In genomic region chr20:31565699-31566331, GRCh38 we compare ENCODE assay signal across 1 cellular context.
TF ChIP-seq lines count a peak whose summit lies in the region.

No MANE protein-coding gene starts in this region.

TF ChIP-seq in endothelial cell of umbilical vein, 7 proteins besides CTCF, POLR2A, EP300 and RAD21 (continued from another document):
- TF ChIP-seq JUN (IDR thresholded peaks at IDR 0.05; ENCODE audit: borderline replicate concordance, insufficient read depth, insufficient read length, low read depth) = no peak
- TF ChIP-seq EZH2 (IDR thresholded peaks at IDR 0.05; ENCODE audit: borderline replicate concordance, low read depth, low read length, severe bottlenecking) = no peak
- no peak for TF ChIP-seq FOS (IDR thresholded peaks at IDR 0.05; ENCODE audit: borderline replicate concordance, insufficient read depth, low read length)
- no peak for TF ChIP-seq MAX (IDR thresholded peaks at IDR 0.05; ENCODE audit: insufficient read depth, insufficient read length)
